ENCODE assay signal across 1 cellular context in the genomic region with DNA sequence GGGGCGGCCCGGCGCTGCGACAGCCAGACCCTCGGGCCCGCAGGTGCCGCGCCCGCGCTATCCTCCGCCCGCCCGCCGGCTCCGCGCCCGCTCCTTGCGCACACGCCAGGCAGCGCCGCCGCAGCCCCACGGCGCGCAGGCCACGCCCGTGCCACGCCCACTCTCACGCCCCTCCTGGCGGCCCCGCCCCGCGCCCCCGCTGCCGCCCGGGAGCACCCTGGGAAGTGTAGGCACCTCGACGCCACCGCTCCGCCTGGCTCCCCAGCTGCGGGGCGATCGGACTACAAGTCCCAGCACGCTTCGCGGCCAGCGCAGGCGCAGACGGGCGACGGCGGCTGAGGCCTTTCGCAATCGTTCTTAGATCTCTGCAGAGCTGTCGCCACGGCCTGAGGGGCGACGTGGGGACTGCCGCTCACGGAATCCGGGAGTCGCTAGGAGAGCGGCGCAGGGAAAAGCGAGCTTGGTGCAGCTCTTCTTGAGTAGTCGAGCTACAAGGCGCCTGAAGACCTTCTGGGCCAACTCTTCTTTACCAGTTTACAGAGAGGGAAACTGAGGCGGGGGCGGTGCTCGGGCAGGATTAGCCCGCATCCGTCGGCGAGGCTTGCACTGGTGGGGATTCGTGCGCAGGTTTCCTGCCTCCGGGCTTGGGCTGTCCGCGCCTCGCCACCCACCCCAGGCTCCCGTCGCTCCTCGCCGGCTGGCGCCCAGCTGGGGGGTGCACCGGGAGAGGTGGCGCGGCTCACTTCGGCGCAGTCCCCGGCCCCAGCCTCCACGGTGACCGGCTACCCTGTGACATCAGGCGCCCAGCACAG.
TF ChIP-seq lines count a peak whose summit lies in the region.

A gene (minus strand): TSS at position 104 of the 812 bp plus-strand sequence. CDS start 124 bp downstream, outside the sequence.

TF ChIP-seq in K562, 482 proteins besides CTCF, POLR2A, EP300 and RAD21 (continued from another document and continues in another):
- TF ChIP-seq, protein P1, sequence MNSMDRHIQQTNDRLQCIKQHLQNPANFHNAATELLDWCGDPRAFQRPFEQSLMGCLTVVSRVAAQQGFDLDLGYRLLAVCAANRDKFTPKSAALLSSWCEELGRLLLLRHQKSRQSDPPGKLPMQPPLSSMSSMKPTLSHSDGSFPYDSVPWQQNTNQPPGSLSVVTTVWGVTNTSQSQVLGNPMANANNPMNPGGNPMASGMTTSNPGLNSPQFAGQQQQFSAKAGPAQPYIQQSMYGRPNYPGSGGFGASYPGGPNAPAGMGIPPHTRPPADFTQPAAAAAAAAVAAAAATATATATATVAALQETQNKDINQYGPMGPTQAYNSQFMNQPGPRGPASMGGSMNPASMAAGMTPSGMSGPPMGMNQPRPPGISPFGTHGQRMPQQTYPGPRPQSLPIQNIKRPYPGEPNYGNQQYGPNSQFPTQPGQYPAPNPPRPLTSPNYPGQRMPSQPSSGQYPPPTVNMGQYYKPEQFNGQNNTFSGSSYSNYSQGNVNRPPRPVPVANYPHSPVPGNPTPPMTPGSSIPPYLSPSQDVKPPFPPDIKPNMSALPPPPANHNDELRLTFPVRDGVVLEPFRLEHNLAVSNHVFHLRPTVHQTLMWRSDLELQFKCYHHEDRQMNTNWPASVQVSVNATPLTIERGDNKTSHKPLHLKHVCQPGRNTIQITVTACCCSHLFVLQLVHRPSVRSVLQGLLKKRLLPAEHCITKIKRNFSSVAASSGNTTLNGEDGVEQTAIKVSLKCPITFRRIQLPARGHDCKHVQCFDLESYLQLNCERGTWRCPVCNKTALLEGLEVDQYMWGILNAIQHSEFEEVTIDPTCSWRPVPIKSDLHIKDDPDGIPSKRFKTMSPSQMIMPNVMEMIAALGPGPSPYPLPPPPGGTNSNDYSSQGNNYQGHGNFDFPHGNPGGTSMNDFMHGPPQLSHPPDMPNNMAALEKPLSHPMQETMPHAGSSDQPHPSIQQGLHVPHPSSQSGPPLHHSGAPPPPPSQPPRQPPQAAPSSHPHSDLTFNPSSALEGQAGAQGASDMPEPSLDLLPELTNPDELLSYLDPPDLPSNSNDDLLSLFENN (IDR thresholded peaks at IDR 0.05; ENCODE audit: low read depth in 2 of 2, low read length in 2 of 2) = no peak
- peak; percentile 59 for TF ChIP-seq ZFX (CRISPR knock-in tag; IDR thresholded peaks at IDR 0.05)
- TF ChIP-seq ZC3H11A (IDR thresholded peaks at IDR 0.05; ENCODE audit: low read depth, low read length) = no peak
- TF ChIP-seq, protein P2, sequence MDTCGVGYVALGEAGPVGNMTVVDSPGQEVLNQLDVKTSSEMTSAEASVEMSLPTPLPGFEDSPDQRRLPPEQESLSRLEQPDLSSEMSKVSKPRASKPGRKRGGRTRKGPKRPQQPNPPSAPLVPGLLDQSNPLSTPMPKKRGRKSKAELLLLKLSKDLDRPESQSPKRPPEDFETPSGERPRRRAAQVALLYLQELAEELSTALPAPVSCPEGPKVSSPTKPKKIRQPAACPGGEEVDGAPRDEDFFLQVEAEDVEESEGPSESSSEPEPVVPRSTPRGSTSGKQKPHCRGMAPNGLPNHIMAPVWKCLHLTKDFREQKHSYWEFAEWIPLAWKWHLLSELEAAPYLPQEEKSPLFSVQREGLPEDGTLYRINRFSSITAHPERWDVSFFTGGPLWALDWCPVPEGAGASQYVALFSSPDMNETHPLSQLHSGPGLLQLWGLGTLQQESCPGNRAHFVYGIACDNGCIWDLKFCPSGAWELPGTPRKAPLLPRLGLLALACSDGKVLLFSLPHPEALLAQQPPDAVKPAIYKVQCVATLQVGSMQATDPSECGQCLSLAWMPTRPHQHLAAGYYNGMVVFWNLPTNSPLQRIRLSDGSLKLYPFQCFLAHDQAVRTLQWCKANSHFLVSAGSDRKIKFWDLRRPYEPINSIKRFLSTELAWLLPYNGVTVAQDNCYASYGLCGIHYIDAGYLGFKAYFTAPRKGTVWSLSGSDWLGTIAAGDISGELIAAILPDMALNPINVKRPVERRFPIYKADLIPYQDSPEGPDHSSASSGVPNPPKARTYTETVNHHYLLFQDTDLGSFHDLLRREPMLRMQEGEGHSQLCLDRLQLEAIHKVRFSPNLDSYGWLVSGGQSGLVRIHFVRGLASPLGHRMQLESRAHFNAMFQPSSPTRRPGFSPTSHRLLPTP (IDR thresholded peaks at IDR 0.05; ENCODE audit: borderline replicate concordance, extremely low read depth, insufficient read length) = no peak
- no peak for TF ChIP-seq ATF1 (CRISPR knock-in tag; IDR thresholded peaks at IDR 0.05)
- peak; percentile 35; the same call in 1 of the 2 replicates for TF ChIP-seq ATF1 (tag; IDR thresholded peaks at IDR 0.05)
- no peak for TF ChIP-seq SIN3B (IDR thresholded peaks at IDR 0.05; ENCODE audit: low read depth)
- TF ChIP-seq, protein P3, sequence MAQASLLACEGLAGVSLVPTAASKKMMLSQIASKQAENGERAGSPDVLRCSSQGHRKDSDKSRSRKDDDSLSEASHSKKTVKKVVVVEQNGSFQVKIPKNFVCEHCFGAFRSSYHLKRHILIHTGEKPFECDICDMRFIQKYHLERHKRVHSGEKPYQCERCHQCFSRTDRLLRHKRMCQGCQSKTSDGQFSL (CRISPR knock-in tag; IDR thresholded peaks at IDR 0.05) = peak; percentile 80
- TF ChIP-seq, protein P3 (tag; IDR thresholded peaks at IDR 0.05) = peak in 1 of 2 experiments; percentile 48; a peak in 1 of 4 replicates
- TF ChIP-seq, protein P4, sequence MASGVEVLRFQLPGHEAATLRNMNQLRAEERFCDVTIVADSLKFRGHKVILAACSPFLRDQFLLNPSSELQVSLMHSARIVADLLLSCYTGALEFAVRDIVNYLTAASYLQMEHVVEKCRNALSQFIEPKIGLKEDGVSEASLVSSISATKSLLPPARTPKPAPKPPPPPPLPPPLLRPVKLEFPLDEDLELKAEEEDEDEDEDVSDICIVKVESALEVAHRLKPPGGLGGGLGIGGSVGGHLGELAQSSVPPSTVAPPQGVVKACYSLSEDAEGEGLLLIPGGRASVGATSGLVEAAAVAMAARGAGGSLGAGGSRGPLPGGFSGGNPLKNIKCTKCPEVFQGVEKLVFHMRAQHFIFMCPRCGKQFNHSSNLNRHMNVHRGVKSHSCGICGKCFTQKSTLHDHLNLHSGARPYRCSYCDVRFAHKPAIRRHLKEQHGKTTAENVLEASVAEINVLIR (CRISPR knock-in tag; IDR thresholded peaks at IDR 0.05) = no peak
- TF ChIP-seq CXXC5 (CRISPR knock-in tag; IDR thresholded peaks at IDR 0.05) = peak; percentile 74; the same call in 1 of the 2 replicates
- TF ChIP-seq CHD2 (IDR thresholded peaks at IDR 0.05; ENCODE audit: low read depth, low read length) = no peak
- TF ChIP-seq ZNF830 (CRISPR knock-in tag; IDR thresholded peaks at IDR 0.05) = no peak
- TF ChIP-seq, protein P5, sequence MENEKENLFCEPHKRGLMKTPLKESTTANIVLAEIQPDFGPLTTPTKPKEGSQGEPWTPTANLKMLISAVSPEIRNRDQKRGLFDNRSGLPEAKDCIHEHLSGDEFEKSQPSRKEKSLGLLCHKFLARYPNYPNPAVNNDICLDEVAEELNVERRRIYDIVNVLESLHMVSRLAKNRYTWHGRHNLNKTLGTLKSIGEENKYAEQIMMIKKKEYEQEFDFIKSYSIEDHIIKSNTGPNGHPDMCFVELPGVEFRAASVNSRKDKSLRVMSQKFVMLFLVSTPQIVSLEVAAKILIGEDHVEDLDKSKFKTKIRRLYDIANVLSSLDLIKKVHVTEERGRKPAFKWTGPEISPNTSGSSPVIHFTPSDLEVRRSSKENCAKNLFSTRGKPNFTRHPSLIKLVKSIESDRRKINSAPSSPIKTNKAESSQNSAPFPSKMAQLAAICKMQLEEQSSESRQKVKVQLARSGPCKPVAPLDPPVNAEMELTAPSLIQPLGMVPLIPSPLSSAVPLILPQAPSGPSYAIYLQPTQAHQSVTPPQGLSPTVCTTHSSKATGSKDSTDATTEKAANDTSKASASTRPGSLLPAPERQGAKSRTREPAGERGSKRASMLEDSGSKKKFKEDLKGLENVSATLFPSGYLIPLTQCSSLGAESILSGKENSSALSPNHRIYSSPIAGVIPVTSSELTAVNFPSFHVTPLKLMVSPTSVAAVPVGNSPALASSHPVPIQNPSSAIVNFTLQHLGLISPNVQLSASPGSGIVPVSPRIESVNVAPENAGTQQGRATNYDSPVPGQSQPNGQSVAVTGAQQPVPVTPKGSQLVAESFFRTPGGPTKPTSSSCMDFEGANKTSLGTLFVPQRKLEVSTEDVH (IDR thresholded peaks at IDR 0.05; ENCODE audit: low read depth, partially characterized antibody) = no peak
- TF ChIP-seq, protein P6, sequence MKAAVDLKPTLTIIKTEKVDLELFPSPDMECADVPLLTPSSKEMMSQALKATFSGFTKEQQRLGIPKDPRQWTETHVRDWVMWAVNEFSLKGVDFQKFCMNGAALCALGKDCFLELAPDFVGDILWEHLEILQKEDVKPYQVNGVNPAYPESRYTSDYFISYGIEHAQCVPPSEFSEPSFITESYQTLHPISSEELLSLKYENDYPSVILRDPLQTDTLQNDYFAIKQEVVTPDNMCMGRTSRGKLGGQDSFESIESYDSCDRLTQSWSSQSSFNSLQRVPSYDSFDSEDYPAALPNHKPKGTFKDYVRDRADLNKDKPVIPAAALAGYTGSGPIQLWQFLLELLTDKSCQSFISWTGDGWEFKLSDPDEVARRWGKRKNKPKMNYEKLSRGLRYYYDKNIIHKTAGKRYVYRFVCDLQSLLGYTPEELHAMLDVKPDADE (conservative IDR thresholded peaks at IDR 0.05; ENCODE audit: control insufficient read depth, low read depth, low read length) = peak; percentile 81
- TF ChIP-seq MBD2 (IDR thresholded peaks at IDR 0.05; ENCODE audit: borderline replicate concordance, low read depth) = peak; percentile 41; the same call in 1 of the 2 replicates
- TF ChIP-seq ZKSCAN8 (CRISPR knock-in tag; IDR thresholded peaks at IDR 0.05) = no peak
- TF ChIP-seq, protein P7, sequence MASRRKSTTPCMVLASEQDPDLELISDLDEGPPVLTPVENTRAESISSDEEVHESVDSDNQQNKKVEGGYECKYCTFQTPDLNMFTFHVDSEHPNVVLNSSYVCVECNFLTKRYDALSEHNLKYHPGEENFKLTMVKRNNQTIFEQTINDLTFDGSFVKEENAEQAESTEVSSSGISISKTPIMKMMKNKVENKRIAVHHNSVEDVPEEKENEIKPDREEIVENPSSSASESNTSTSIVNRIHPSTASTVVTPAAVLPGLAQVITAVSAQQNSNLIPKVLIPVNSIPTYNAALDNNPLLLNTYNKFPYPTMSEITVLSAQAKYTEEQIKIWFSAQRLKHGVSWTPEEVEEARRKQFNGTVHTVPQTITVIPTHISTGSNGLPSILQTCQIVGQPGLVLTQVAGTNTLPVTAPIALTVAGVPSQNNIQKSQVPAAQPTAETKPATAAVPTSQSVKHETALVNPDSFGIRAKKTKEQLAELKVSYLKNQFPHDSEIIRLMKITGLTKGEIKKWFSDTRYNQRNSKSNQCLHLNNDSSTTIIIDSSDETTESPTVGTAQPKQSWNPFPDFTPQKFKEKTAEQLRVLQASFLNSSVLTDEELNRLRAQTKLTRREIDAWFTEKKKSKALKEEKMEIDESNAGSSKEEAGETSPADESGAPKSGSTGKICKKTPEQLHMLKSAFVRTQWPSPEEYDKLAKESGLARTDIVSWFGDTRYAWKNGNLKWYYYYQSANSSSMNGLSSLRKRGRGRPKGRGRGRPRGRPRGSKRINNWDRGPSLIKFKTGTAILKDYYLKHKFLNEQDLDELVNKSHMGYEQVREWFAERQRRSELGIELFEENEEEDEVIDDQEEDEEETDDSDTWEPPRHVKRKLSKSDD (conservative IDR thresholded peaks at IDR 0.05; ENCODE audit: low read length) = no peak
- TF ChIP-seq ETV1 (tag; conservative IDR thresholded peaks at IDR 0.05; ENCODE audit: low read depth) = no peak
- TF ChIP-seq, protein P8, sequence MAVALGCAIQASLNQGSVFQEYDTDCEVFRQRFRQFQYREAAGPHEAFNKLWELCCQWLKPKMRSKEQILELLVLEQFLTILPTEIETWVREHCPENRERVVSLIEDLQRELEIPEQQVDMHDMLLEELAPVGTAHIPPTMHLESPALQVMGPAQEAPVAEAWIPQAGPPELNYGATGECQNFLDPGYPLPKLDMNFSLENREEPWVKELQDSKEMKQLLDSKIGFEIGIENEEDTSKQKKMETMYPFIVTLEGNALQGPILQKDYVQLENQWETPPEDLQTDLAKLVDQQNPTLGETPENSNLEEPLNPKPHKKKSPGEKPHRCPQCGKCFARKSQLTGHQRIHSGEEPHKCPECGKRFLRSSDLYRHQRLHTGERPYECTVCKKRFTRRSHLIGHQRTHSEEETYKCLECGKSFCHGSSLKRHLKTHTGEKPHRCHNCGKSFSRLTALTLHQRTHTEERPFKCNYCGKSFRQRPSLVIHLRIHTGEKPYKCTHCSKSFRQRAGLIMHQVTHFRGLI (CRISPR knock-in tag; IDR thresholded peaks at IDR 0.05) = no peak
- TF ChIP-seq PRPF4 (IDR thresholded peaks at IDR 0.05; ENCODE audit: insufficient read depth, low read depth, low read length, poor library complexity, severe bottlenecking) = no peak
- no peak for TF ChIP-seq RHOXF2B (CRISPR knock-in tag; conservative IDR thresholded peaks at IDR 0.05)
- TF ChIP-seq, protein P9, sequence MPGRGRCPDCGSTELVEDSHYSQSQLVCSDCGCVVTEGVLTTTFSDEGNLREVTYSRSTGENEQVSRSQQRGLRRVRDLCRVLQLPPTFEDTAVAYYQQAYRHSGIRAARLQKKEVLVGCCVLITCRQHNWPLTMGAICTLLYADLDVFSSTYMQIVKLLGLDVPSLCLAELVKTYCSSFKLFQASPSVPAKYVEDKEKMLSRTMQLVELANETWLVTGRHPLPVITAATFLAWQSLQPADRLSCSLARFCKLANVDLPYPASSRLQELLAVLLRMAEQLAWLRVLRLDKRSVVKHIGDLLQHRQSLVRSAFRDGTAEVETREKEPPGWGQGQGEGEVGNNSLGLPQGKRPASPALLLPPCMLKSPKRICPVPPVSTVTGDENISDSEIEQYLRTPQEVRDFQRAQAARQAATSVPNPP (IDR thresholded peaks at IDR 0.05; ENCODE audit: borderline replicate concordance, insufficient read depth, insufficient read length) = no peak
- no peak for TF ChIP-seq COPS2 (conservative IDR thresholded peaks at IDR 0.05)
- TF ChIP-seq CREM (IDR thresholded peaks at IDR 0.05; ENCODE audit: low read depth) = peak; percentile 57
- TF ChIP-seq, protein P10, sequence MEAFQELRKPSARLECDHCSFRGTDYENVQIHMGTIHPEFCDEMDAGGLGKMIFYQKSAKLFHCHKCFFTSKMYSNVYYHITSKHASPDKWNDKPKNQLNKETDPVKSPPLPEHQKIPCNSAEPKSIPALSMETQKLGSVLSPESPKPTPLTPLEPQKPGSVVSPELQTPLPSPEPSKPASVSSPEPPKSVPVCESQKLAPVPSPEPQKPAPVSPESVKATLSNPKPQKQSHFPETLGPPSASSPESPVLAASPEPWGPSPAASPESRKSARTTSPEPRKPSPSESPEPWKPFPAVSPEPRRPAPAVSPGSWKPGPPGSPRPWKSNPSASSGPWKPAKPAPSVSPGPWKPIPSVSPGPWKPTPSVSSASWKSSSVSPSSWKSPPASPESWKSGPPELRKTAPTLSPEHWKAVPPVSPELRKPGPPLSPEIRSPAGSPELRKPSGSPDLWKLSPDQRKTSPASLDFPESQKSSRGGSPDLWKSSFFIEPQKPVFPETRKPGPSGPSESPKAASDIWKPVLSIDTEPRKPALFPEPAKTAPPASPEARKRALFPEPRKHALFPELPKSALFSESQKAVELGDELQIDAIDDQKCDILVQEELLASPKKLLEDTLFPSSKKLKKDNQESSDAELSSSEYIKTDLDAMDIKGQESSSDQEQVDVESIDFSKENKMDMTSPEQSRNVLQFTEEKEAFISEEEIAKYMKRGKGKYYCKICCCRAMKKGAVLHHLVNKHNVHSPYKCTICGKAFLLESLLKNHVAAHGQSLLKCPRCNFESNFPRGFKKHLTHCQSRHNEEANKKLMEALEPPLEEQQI (IDR thresholded peaks at IDR 0.05) = no peak
